9 cellular contexts compared by ENCODE assay signal in genomic region chr2:39696072-39696471, GRCh38. TPM values are rescaled to one million over a fixed set of nuclear protein-coding genes. Genes with fewer than 3 reads are reported as not detected.
DNase-seq lines count a peak whose midpoint lies in the region; ATAC-seq, FAIRE-seq and TF ChIP-seq lines count a peak whose summit lies in the region.
"Had no signal": no experiment of that assay in that cellular context is flagged by ENCODE, and none has a peak within 500 bp of the region (broad histone marks: within the 10 kb centered on the region; RNA-seq: fewer than 3 reads in every experiment).

No MANE protein-coding gene starts in this region.

- no peak overlapping the region for H3K27ac Mint-ChIP-seq in GM23338

- H3K4me1 Mint-ChIP-seq in GM23338 = no peaks in the 10 kb centered on the region; the same call in 1 of the 3 replicates

- no peak overlapping the region for H2AFZ ChIP-seq in GM23338

- peak; percentile 27 for DNase-seq in GM23338 (ENCODE audit: low spot score)
- peak; percentile 46 to 89 for DNase-seq in NCI-H446 (lab: John Stamatoyannopoulos, UW)
- peak; percentile 63 for DNase-seq in fibroblast of mammary gland (ENCODE audit: low read depth)
- peak; percentile 82 for DNase-seq in retinal pigment epithelial cell (ENCODE audit: low read depth)
- DNase-seq in tibial nerve (ENCODE audit: low spot score in 2 of 2) = no peak
- DNase-seq in frontal cortex (ENCODE audit: low spot score in 2 of 2) = no peak
- DNase-seq in mesenteric fat pad (ENCODE audit: low spot score) = no peak

- H3K4me2 ChIP-seq in GM23338 = no peak overlapping the region

- H3K36me3 Mint-ChIP-seq in GM23338 (ENCODE audit: low read depth) = peaks cover 9% of the 10 kb centered on the region; the same call in 2 of the 3 replicates

- FAIRE-seq in frontal cortex (lab: Jason Lieb, UNC) = no peak

- TF ChIP-seq POLR2A in tibial nerve (IDR thresholded peaks at IDR 0.05) = no peak

- H3K4me3 Mint-ChIP-seq in GM23338 = no peak overlapping the region

- H3F3A ChIP-seq in GM23338 (replicated peaks; ENCODE audit: low read depth) = no peaks in the 10 kb centered on the region

- TF ChIP-seq CTCF in GM23338 (conservative IDR thresholded peaks at IDR 0.05; ENCODE audit: low read depth in 2 of 2) (no peak), fibroblast of mammary gland (conservative IDR thresholded peaks at IDR 0.05; ENCODE audit: control insufficient read depth, insufficient read depth, low read depth, low read length) (no peak), retinal pigment epithelial cell (conservative IDR thresholded peaks at IDR 0.05; ENCODE audit: low read depth, low read length) (no peak), tibial nerve (IDR thresholded peaks at IDR 0.05) (no peak)

- no peaks in the 10 kb centered on the region for H3K27me3 Mint-ChIP-seq in GM23338 (ENCODE audit: insufficient read depth, low read depth, poor library complexity)

- no peaks in the 10 kb centered on the region for H4K20me1 ChIP-seq in GM23338 (replicated peaks; ENCODE audit: insufficient read depth)

- no peak overlapping the region for H3K27ac ChIP-seq in GM23338 (ENCODE audit: low read depth)
- H3K27ac ChIP-seq in tibial nerve = peak overlapping the region in 2 of 4 donors; percentile 21 to 62

- peaks cover 5% of the 10 kb centered on the region; the same call in 1 of the 2 replicates for H3K36me3 ChIP-seq in GM23338 (ENCODE audit: insufficient read depth)
- H3K36me3 ChIP-seq in tibial nerve = no peaks in the 10 kb centered on the region

- peaks cover 5% of the 10 kb centered on the region; the same call in 2 of the 3 replicates for H3K9me3 Mint-ChIP-seq in GM23338

- no peak overlapping the region for H3K4me3 ChIP-seq in GM23338
- H3K4me3 ChIP-seq in fibroblast of mammary gland (ENCODE audit: control insufficient read depth, low read depth, low read length) = no peak overlapping the region
- H3K4me3 ChIP-seq in retinal pigment epithelial cell (ENCODE audit: low read length) = no peak overlapping the region
- H3K4me3 ChIP-seq in tibial nerve = no peak overlapping the region

- H3K27me3 ChIP-seq in GM23338 (ENCODE audit: insufficient read depth) (no peaks in the 10 kb centered on the region), tibial nerve (no peaks in the 10 kb centered on the region)

- no peaks in the 10 kb centered on the region for H3K4me1 ChIP-seq in GM23338 (ENCODE audit: insufficient read depth)
- peaks cover 0 to 14% (median 0%) of the 10 kb centered on the region in 4 donors for H3K4me1 ChIP-seq in tibial nerve

- 0 out of 2 replicates have a peak, but pooled peaks cover 5% of the 10 kb centered on the region for H3K79me2 ChIP-seq in GM23338 (replicated peaks; ENCODE audit: insufficient read depth)

- H3K9me3 ChIP-seq in tibial nerve = peaks cover 0 to 27% (median 5%) of the 10 kb centered on the region in 4 donors

- H3K9me2 ChIP-seq in GM23338 (ENCODE audit: insufficient read depth) = no peaks in the 10 kb centered on the region; the same call in 1 of the 2 replicates

- ATAC-seq in GM23338 (no peak), HG02623 (IDR thresholded peaks at IDR 0.05; ENCODE audit: unreplicated experiment) (no peak)

- no peak for TF ChIP-seq EP300 in tibial nerve (IDR thresholded peaks at IDR 0.05)

- WGBS in tibial nerve, 2 donors = 60 to 67% methylated on average over 3 of the region's 3 CpGs

TF ChIP-seq in GM23338, 12 proteins besides CTCF, POLR2A, EP300 and RAD21 (continues in another document):
- TF ChIP-seq EZH2 (IDR thresholded peaks at IDR 0.05; ENCODE audit: low read depth, unreplicated experiment) (no peak), CREB1 (CRISPR knock-in tag; IDR thresholded peaks at IDR 0.05; ENCODE audit: low read depth) (no peak), ZNF331 (CRISPR knock-in tag; IDR thresholded peaks at IDR 0.05; ENCODE audit: low read depth) (no peak), JUNB (IDR thresholded peaks at IDR 0.05; ENCODE audit: unreplicated experiment) (no peak), POLR2AphosphoS5 (IDR thresholded peaks at IDR 0.05; ENCODE audit: low read depth) (no peak), STAT1 (IDR thresholded peaks at IDR 0.05; ENCODE audit: unreplicated experiment) (no peak), REST (IDR thresholded peaks at IDR 0.05; ENCODE audit: unreplicated experiment) (no peak), NANOG (IDR thresholded peaks at IDR 0.05; ENCODE audit: borderline replicate concordance) (no peak), ZNF114 (CRISPR knock-in tag; IDR thresholded peaks at IDR 0.05) (no peak), ETS1 (IDR thresholded peaks at IDR 0.05) (no peak), EZH2phosphoT487 (IDR thresholded peaks at IDR 0.05; ENCODE audit: unreplicated experiment) (no peak)

RNA-seq across cellular contexts. Expression of gene TMEM178A, which starts 30.4 kb away (rescaled TPM):
- total RNA-seq in GM23338 (2014; rRNA removed; shearing (Covaris generic)) = 12.3 and 17.4 TPM in 2 replicates
- polyA plus RNA-seq in GM23338 (2016; fragmentation: Nextera tagmentation; extraction: Ambion mirVana) = 9.7 and 10.3 TPM in 2 replicates
- total RNA-seq in tibial nerve (10 to 100 TPM in 1 of 4 donors, 1 to 10 TPM in 3; 3.0 to 12.9 (median 5.8) TPM), frontal cortex (26.9 TPM), mesenteric fat pad (1.5 TPM)
- total RNA-seq: activated CD8-positive, alpha-beta memory T cell treated with anti-CD3 and anti-CD28 coated beads for 36 hours had no signal

Comparison
In these comparisons a context has a peak if more than half of its experiments do, and no peak if none do; other contexts are left out.
1. DNase-seq: peak in GM23338 (single experiment), NCI-H446 (2 of 2), fibroblast of mammary gland (single experiment) and retinal pigment epithelial cell (single experiment); none in tibial nerve (0 of 2), frontal cortex (0 of 2) and mesenteric fat pad (single experiment).